In the genomic region with DNA sequence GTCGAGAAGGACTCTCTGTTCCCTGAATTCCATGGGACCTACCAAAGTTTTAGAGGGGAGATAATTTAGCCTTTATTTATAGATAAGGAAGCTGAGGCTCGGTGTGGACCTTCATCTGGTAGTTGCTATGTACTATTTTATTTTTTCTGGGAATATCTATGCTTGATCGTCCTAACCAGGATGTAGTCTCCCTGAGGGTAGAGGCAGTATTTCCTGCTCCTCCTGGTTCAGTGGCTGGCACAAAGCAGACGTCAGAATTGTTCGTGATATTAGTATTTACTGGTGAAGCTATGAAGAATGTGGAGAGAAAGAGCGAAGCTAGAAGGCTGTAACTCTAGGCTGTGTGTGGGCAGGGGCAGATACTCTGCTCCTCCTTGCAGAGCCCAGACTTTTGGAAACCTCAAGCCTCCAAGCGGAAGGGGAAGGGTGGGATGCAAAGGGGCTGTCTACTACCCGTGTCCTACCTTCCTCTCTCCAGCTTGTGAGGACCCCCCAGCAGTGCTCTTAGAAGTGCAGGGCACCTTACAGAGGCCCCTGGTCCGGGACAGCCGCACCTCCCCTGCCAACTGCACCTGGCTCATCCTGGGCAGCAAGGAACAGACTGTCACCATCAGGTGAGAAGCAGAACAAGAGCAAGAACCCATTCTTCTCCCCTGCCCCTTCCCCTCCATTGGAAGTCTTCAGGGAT, we compare ENCODE assay signal across 9 cellular contexts. TPM values are rescaled to one million over a fixed set of nuclear protein-coding genes. Genes with fewer than 3 reads are reported as not detected.
DNase-seq lines count a peak whose midpoint lies in the region; ATAC-seq, FAIRE-seq and TF ChIP-seq lines count a peak whose summit lies in the region.
"Had no signal": no experiment of that assay in that cellular context is flagged by ENCODE, and none has a peak within 500 bp of the region (broad histone marks: within the 10 kb centered on the region; RNA-seq: fewer than 3 reads in every experiment).

No MANE protein-coding gene starts in this region.

- TF ChIP-seq CTCF in HepG2 (CRISPR knock-in tag; IDR thresholded peaks at IDR 0.05) (no peak), testis (IDR thresholded peaks at IDR 0.05) (no peak)

- TF ChIP-seq POLR2A in HepG2 (IDR thresholded peaks at IDR 0.05; ENCODE audit: insufficient read depth in 1 of 2, low read depth in 2 of 2, low read length in 2 of 2), result no peak
- no peak for TF ChIP-seq POLR2A in testis (IDR thresholded peaks at IDR 0.05)

- peak overlapping the region; percentile 66 to 93 (median 82) for H3K4me3 ChIP-seq in HepG2 (replicated peaks in 1 of 3; ENCODE audit: insufficient read depth in 1 of 3, low read depth in 2 of 3, low read length in 3 of 3)
- H3K4me3 ChIP-seq in testis, result peak overlapping the region; percentile 79 to 92

- TSS peak; percentile 50 for BruUV-seq in HepG2 (replicated peaks; lab: Mats Ljungman, UMichigan)

- no peak for ATAC-seq in HepG2

- H3K27me3 Mint-ChIP-seq in activated CD4-positive, alpha-beta T cell treated with anti-CD3 and anti-CD28 coated beads, Interleukin-2, amount 10 ng/mL, durations not matched to agents 7 days and 5 days, result no peaks in the 10 kb centered on the region

- peak overlapping the region; percentile 76 for H3K9ac ChIP-seq in HepG2 (ENCODE audit: insufficient read depth, low read depth, low read length)

- H3K27ac ChIP-seq in adipose tissue (ENCODE audit: low read depth, low read length), result peak overlapping the region; percentile 94
- H3K27ac ChIP-seq in HepG2 (ENCODE audit: extremely low read length, insufficient read depth, low read length), result peak overlapping the region; percentile 85
- H3K27ac ChIP-seq in testis, result peak overlapping the region; percentile 95 to 99

- no peak for DNase-seq in activated CD4-positive, alpha-beta T cell treated with anti-CD3 and anti-CD28 coated beads, Interleukin-2, amount 10 ng/mL, durations not matched to agents 7 days and 5 days
- no peak for DNase-seq in activated CD4-positive, alpha-beta T cell treated with anti-CD3 and anti-CD28 coated beads, Interleukin-2, amount 50 U/mL, for 48 hours
- no peak for DNase-seq in HepG2 (ENCODE audit: low spot score)
- no peak for DNase-seq in testis
- no peak for DNase-seq in CD1c-positive myeloid dendritic cell (ENCODE audit: extremely low spot score)
- no peak for DNase-seq in NK-92 treated with Interleukin-12 subunit alpha and Interleukin-12 subunit beta, amount 100 ng/mL, for 24 hours (lab: John Stamatoyannopoulos, UW)
- DNase-seq in MV-4-11 (lab: John Stamatoyannopoulos, UW), result no peak

- no peaks in the 10 kb centered on the region for H4K20me1 ChIP-seq in HepG2 (ENCODE audit: insufficient read depth, low read length)

- TF ChIP-seq RAD21 in HepG2 (CRISPR knock-in tag; IDR thresholded peaks at IDR 0.05), result no peak

- no peak for FAIRE-seq in HepG2 (lab: Jason Lieb, UNC)

- H3K27me3 ChIP-seq in HepG2 (ENCODE audit: control insufficient read depth in 1 of 2, insufficient read depth in 2 of 2, low read length in 2 of 2), result no peaks in the 10 kb centered on the region; a peak in 1 of 5 replicates
- no peaks in the 10 kb centered on the region for H3K27me3 ChIP-seq in testis

- peak overlapping the region; percentile 95 for H3K4me2 ChIP-seq in HepG2 (ENCODE audit: low read depth, low read length)

- intact Hi-C loops in HepG2 (cut with micrococcal nuclease; ENCODE audit: unreplicated experiment) (loop anchor here (1.0 to 5.0 kb wide), 3 partner anchors 27 to 109 kb away; partner anchors contain the start of genes AJUBA and OXA1L), testis (cut with DNase I; ENCODE audit: low total_unique reads) (no loop called here)

- H3K27ac Mint-ChIP-seq in activated CD4-positive, alpha-beta T cell treated with anti-CD3 and anti-CD28 coated beads, Interleukin-2, amount 10 ng/mL, durations not matched to agents 7 days and 5 days, result peak overlapping the region; percentile 91

- H3K9me3 Mint-ChIP-seq in activated CD4-positive, alpha-beta T cell treated with anti-CD3 and anti-CD28 coated beads, Interleukin-2, amount 10 ng/mL, durations not matched to agents 7 days and 5 days, result no peaks in the 10 kb centered on the region

- peak overlapping the region; percentile 89 for H3K4me3 Mint-ChIP-seq in activated CD4-positive, alpha-beta T cell treated with anti-CD3 and anti-CD28 coated beads, Interleukin-2, amount 10 ng/mL, durations not matched to agents 7 days and 5 days

- H3K36me3 ChIP-seq in HepG2 (replicated peaks in 1 of 2; ENCODE audit: control insufficient read depth in 1 of 2, insufficient read depth in 2 of 2, low read length in 2 of 2) (peaks cover 14% of the 10 kb centered on the region in 2 experiments; a peak in 4 of 5 replicates), testis (ENCODE audit: low read depth, missing control alignments) (no peaks in the 10 kb centered on the region)

- TF ChIP-seq EP300 in HepG2 (IDR thresholded peaks at IDR 0.05; ENCODE audit: low read depth in 2 of 2, low read length in 2 of 2) (no peak), HepG2 (CRISPR knock-in tag; IDR thresholded peaks at IDR 0.05; ENCODE audit: borderline replicate concordance) (no peak; the same call in 1 of the 2 replicates)

- H3K9me3 ChIP-seq in HepG2 (ENCODE audit: low read length), result no peaks in the 10 kb centered on the region
- no peaks in the 10 kb centered on the region for H3K9me3 ChIP-seq in testis

- peaks cover 26% of the 10 kb centered on the region for H3K4me1 Mint-ChIP-seq in activated CD4-positive, alpha-beta T cell treated with anti-CD3 and anti-CD28 coated beads, Interleukin-2, amount 10 ng/mL, durations not matched to agents 7 days and 5 days

- H2AFZ ChIP-seq in HepG2 (ENCODE audit: low read length), result no peak overlapping the region

- H3K79me2 ChIP-seq in HepG2 (ENCODE audit: insufficient read depth, low read length), result no peaks in the 10 kb centered on the region

- H3K4me1 ChIP-seq in HepG2 (ENCODE audit: insufficient read depth, low read length), result peaks cover 35% of the 10 kb centered on the region
- H3K4me1 ChIP-seq in testis, result peaks cover 6% of the 10 kb centered on the region

- peaks cover 33% of the 10 kb centered on the region for H3K36me3 Mint-ChIP-seq in activated CD4-positive, alpha-beta T cell treated with anti-CD3 and anti-CD28 coated beads, Interleukin-2, amount 10 ng/mL, durations not matched to agents 7 days and 5 days (ENCODE audit: low read depth)

- in situ Hi-C loops in HepG2 (cut with HindIII; ENCODE audit: extremely low pct_ligation_motif_present, low pct_unique_long_range_greater_than_20kb), result no loop called here

- POLR2A ChIA-PET in activated CD4-positive, alpha-beta T cell treated with anti-CD3 and anti-CD28 coated beads, Interleukin-2, amount 10 ng/mL, durations not matched to agents 7 days and 5 days (lab: Charles Lee), result no interaction called here
- POLR2A ChIA-PET in HepG2 (lab: Yijun Ruan, JAX), result interaction anchor here (0.6 to 4.4 kb wide), 11 partner anchors 9 to 1242 kb away, joined by 3 to 53 read pairs (median 14); partner anchors contain the start of genes ACIN1, AJUBA, C14orf119 and DCAF11

- CTCF ChIA-PET in activated CD4-positive, alpha-beta T cell treated with anti-CD3 and anti-CD28 coated beads, Interleukin-2, amount 10 ng/mL, durations not matched to agents 7 days and 5 days (lab: Charles Lee), result interaction anchor here (0.6 to 5.2 kb wide), 17 partner anchors 9 to 354 kb away, joined by 3 to 50 read pairs (median 5); partner anchors contain the start of gene REM2
- CTCF ChIA-PET in HepG2 (lab: Yijun Ruan, JAX; ENCODE audit: low intra/inter-chr PET ratio, low total read pairs), result interaction anchor here (1.1 to 3.1 kb wide), 5 partner anchors 20 to 316 kb away, joined by 3 to 46 read pairs (median 11); no protein-coding TSS in a partner anchor

- 43 to 56% (median 53%) methylated on average over 10 of the region's 10 CpGs for WGBS in adipose tissue, 3 donors
- 70% methylated on average over 10 of the region's 10 CpGs for WGBS in HepG2 (ENCODE audit: low lambda C conversion rate)
- 24 to 29% methylated on average over 10 of the region's 10 CpGs for WGBS in testis, 2 donors

RNA-seq across cellular contexts. Expression of gene LRP10, which starts 1.4 kb away (rescaled TPM):
- 10 to 100 TPM; 60.0 to 63.5 TPM for total RNA-seq in activated CD4-positive, alpha-beta T cell treated with anti-CD3 and anti-CD28 coated beads, Interleukin-2, amount 10 ng/mL, durations not matched to agents 7 days and 5 days
- 10 to 100 TPM; 43.8 to 91.5 (median 50.6) TPM for polyA plus RNA-seq in adipose tissue
- 8.6 and 16.9 TPM in 2 replicates for total RNA-seq in HepG2 (2016; rRNA removed; fragmentation: Illumina TruSeq; extraction: Trizol)
- total RNA-seq in HepG2 (2016; cell fraction: cytosol; rRNA removed; fragmentation: Illumina TruSeq; extraction: Trizol; ENCODE audit: low read depth), result 4.6 and 5.4 TPM in 2 replicates
- total RNA-seq in HepG2 (2016; cell fraction: insoluble cytoplasmic fraction; rRNA removed; fragmentation: Illumina TruSeq; extraction: Trizol), result 8.2 and 17.2 TPM in 2 replicates
- total RNA-seq in HepG2 (2016; cell fraction: membrane; rRNA removed; fragmentation: Illumina TruSeq; extraction: Trizol), result 13.8 and 15.6 TPM in 2 replicates
- 15.9 and 21.6 TPM in 2 replicates for total RNA-seq in HepG2 (2016; cell fraction: nucleus; rRNA removed; fragmentation: Illumina TruSeq; extraction: Trizol)
- 45.2 and 80.6 TPM in 2 replicates for polyA plus RNA-seq in HepG2 (2011; rRNA removed)
- 49.4 and 54.8 TPM in 2 replicates for polyA plus RNA-seq in HepG2 (2011; cell fraction: cytosol; rRNA removed)
- 70.7 and 85.9 TPM in 2 replicates for polyA plus RNA-seq in HepG2 (2011; cell fraction: nucleus; rRNA removed)
- 45.8 and 84.6 TPM in 2 replicates for polyA plus RNA-seq in HepG2 (2012)
- 6.5 and 7.4 TPM in 2 replicates for polyA plus RNA-seq in HepG2 (2016; cell fraction: cytosol; fragmentation: Illumina TruSeq; extraction: Trizol; ENCODE audit: low read depth)
- polyA plus RNA-seq in HepG2 (2016; cell fraction: insoluble cytoplasmic fraction; fragmentation: Illumina TruSeq; extraction: Trizol; ENCODE audit: low read depth), result 8.2 and 10.9 TPM in 2 replicates
- 11.6 and 13.0 TPM in 2 replicates for polyA plus RNA-seq in HepG2 (2016; cell fraction: membrane; fragmentation: Illumina TruSeq; extraction: Trizol; ENCODE audit: low read depth)
- 22.9 and 23.5 TPM in 2 replicates for polyA plus RNA-seq in HepG2 (2016; cell fraction: nucleus; fragmentation: Illumina TruSeq; extraction: Trizol; ENCODE audit: insufficient read depth, low read depth)
- 73.0 and 241 TPM in 2 replicates for polyA minus RNA-seq in HepG2 (2011; rRNA and poly(A)+ RNA removed; ENCODE audit: low replicate concordance)
- polyA minus RNA-seq in HepG2 (2011; cell fraction: cytosol; rRNA and poly(A)+ RNA removed), result 55.0 and 77.3 TPM in 2 replicates
- polyA minus RNA-seq in HepG2 (2011; cell fraction: nucleus; rRNA and poly(A)+ RNA removed), result 23.4 and 37.7 TPM in 2 replicates
- total RNA-seq in testis, result 10 to 100 TPM; 41.3 to 67.7 TPM
- 58.2 TPM for polyA plus RNA-seq in testis (ENCODE audit: insufficient read depth, low read depth, low replicate concordance)

RNA-seq across cellular contexts. Expression of gene REM2, which starts 10.0 kb away (rescaled TPM):
- total RNA-seq in activated CD4-positive, alpha-beta T cell treated with anti-CD3 and anti-CD28 coated beads, Interleukin-2, amount 10 ng/mL, durations not matched to agents 7 days and 5 days, result under 1 TPM; 0.52 to 0.69 TPM
- polyA plus RNA-seq in adipose tissue (under 1 TPM in 2 of 3 donors, not detected in 1; 0.22 to 0.51 TPM), HepG2 (2011; rRNA removed) (0.20 and 0.31 TPM in 2 replicates), testis (ENCODE audit: insufficient read depth, low read depth, low replicate concordance) (2.4 TPM)
- total RNA-seq in HepG2 (2016; rRNA removed; fragmentation: Illumina TruSeq; extraction: Trizol) (not detected in 2 replicates), testis (1 to 10 TPM; 2.9 to 4.8 TPM)
- not detected in 2 replicates for total RNA-seq in HepG2 (2016; cell fraction: cytosol; rRNA removed; fragmentation: Illumina TruSeq; extraction: Trizol; ENCODE audit: low read depth)
- not detected in 2 replicates for total RNA-seq in HepG2 (2016; cell fraction: insoluble cytoplasmic fraction; rRNA removed; fragmentation: Illumina TruSeq; extraction: Trizol)
- not detected in 2 replicates for total RNA-seq in HepG2 (2016; cell fraction: membrane; rRNA removed; fragmentation: Illumina TruSeq; extraction: Trizol)
- not detected in 2 replicates for total RNA-seq in HepG2 (2016; cell fraction: nucleus; rRNA removed; fragmentation: Illumina TruSeq; extraction: Trizol)
- polyA plus RNA-seq in HepG2 (2011; cell fraction: cytosol; rRNA removed), result 0.04 and 0.05 TPM in 2 replicates
- 1.1 and 1.9 TPM in 2 replicates for polyA plus RNA-seq in HepG2 (2011; cell fraction: nucleus; rRNA removed)
- 0.21 and 0.67 TPM in 2 replicates for polyA plus RNA-seq in HepG2 (2012)
- not detected in 2 replicates for polyA plus RNA-seq in HepG2 (2016; cell fraction: cytosol; fragmentation: Illumina TruSeq; extraction: Trizol; ENCODE audit: low read depth)
- not detected in 2 replicates for polyA plus RNA-seq in HepG2 (2016; cell fraction: insoluble cytoplasmic fraction; fragmentation: Illumina TruSeq; extraction: Trizol; ENCODE audit: low read depth)
- polyA plus RNA-seq in HepG2 (2016; cell fraction: membrane; fragmentation: Illumina TruSeq; extraction: Trizol; ENCODE audit: low read depth), result not detected in 2 replicates
- not detected in 2 replicates for polyA plus RNA-seq in HepG2 (2016; cell fraction: nucleus; fragmentation: Illumina TruSeq; extraction: Trizol; ENCODE audit: insufficient read depth, low read depth)
- polyA minus RNA-seq in HepG2 (2011; rRNA and poly(A)+ RNA removed; ENCODE audit: low replicate concordance), result 0.26 and 0.30 TPM in 2 replicates
- polyA minus RNA-seq in HepG2 (2011; cell fraction: cytosol; rRNA and poly(A)+ RNA removed), result not detected in 2 replicates
- 0.25 and 0.90 TPM in 2 replicates for polyA minus RNA-seq in HepG2 (2011; cell fraction: nucleus; rRNA and poly(A)+ RNA removed)
- total RNA-seq: HT1080 had no signal

RNA-seq across cellular contexts. Expression of gene MMP14, which starts 36.6 kb away (rescaled TPM):
- total RNA-seq in activated CD4-positive, alpha-beta T cell treated with anti-CD3 and anti-CD28 coated beads, Interleukin-2, amount 10 ng/mL, durations not matched to agents 7 days and 5 days, result 1 to 10 TPM; 1.8 to 2.1 TPM
- polyA plus RNA-seq in adipose tissue, result 100 to 1,000 TPM in 1 of 3 donors, 10 to 100 TPM in 2; 26.1 to 109 (median 86.0) TPM
- total RNA-seq in HepG2 (2016; rRNA removed; fragmentation: Illumina TruSeq; extraction: Trizol), result 1.6 and 5.2 TPM in 2 replicates
- 0.20 and 0.44 TPM in 2 replicates for total RNA-seq in HepG2 (2016; cell fraction: cytosol; rRNA removed; fragmentation: Illumina TruSeq; extraction: Trizol; ENCODE audit: low read depth)
- total RNA-seq in HepG2 (2016; cell fraction: insoluble cytoplasmic fraction; rRNA removed; fragmentation: Illumina TruSeq; extraction: Trizol), result 2.1 and 5.2 TPM in 2 replicates
- total RNA-seq in HepG2 (2016; cell fraction: membrane; rRNA removed; fragmentation: Illumina TruSeq; extraction: Trizol), result 0.71 and 0.79 TPM in 2 replicates
- 4.6 and 5.5 TPM in 2 replicates for total RNA-seq in HepG2 (2016; cell fraction: nucleus; rRNA removed; fragmentation: Illumina TruSeq; extraction: Trizol)
- polyA plus RNA-seq in HepG2 (2011; rRNA removed), result 9.8 and 11.3 TPM in 2 replicates
- 5.8 and 6.5 TPM in 2 replicates for polyA plus RNA-seq in HepG2 (2011; cell fraction: cytosol; rRNA removed)
- 25.6 and 29.7 TPM in 2 replicates for polyA plus RNA-seq in HepG2 (2011; cell fraction: nucleus; rRNA removed)
- 4.8 and 11.1 TPM in 2 replicates for polyA plus RNA-seq in HepG2 (2012)
- polyA plus RNA-seq in HepG2 (2016; cell fraction: cytosol; fragmentation: Illumina TruSeq; extraction: Trizol; ENCODE audit: low read depth), result 0.14 and 0.26 TPM in 2 replicates
- polyA plus RNA-seq in HepG2 (2016; cell fraction: insoluble cytoplasmic fraction; fragmentation: Illumina TruSeq; extraction: Trizol; ENCODE audit: low read depth), result 1.7 and 2.1 TPM in 2 replicates
- polyA plus RNA-seq in HepG2 (2016; cell fraction: membrane; fragmentation: Illumina TruSeq; extraction: Trizol; ENCODE audit: low read depth), result 0.27 and 0.44 TPM in 2 replicates
- polyA plus RNA-seq in HepG2 (2016; cell fraction: nucleus; fragmentation: Illumina TruSeq; extraction: Trizol; ENCODE audit: insufficient read depth, low read depth), result 9.4 and 10.2 TPM in 2 replicates
- 1.4 and 12.3 TPM in 2 replicates for polyA minus RNA-seq in HepG2 (2011; rRNA and poly(A)+ RNA removed; ENCODE audit: low replicate concordance)
- polyA minus RNA-seq in HepG2 (2011; cell fraction: cytosol; rRNA and poly(A)+ RNA removed), result 2.5 and 3.8 TPM in 2 replicates
- 4.5 and 4.8 TPM in 2 replicates for polyA minus RNA-seq in HepG2 (2011; cell fraction: nucleus; rRNA and poly(A)+ RNA removed)
- 10 to 100 TPM; 14.2 to 35.8 TPM for total RNA-seq in testis
- polyA plus RNA-seq in testis (ENCODE audit: insufficient read depth, low read depth, low replicate concordance), result 54.6 TPM

RNA-seq across cellular contexts. Expression of gene MRPL52, which starts 43.3 kb away (rescaled TPM):
- total RNA-seq in activated CD4-positive, alpha-beta T cell treated with anti-CD3 and anti-CD28 coated beads, Interleukin-2, amount 10 ng/mL, durations not matched to agents 7 days and 5 days, result 100 to 1,000 TPM; 101 to 112 TPM
- polyA plus RNA-seq in adipose tissue (10 to 100 TPM; 54.2 to 76.3 (median 65.9) TPM), HepG2 (2011; rRNA removed) (118 and 123 TPM in 2 replicates), testis (ENCODE audit: insufficient read depth, low read depth, low replicate concordance) (77.0 TPM)
- total RNA-seq in HepG2 (2016; rRNA removed; fragmentation: Illumina TruSeq; extraction: Trizol) (329 and 420 TPM in 2 replicates), testis (10 to 100 TPM; 31.1 to 47.0 TPM)
- total RNA-seq in HepG2 (2016; cell fraction: cytosol; rRNA removed; fragmentation: Illumina TruSeq; extraction: Trizol; ENCODE audit: low read depth), result 142 and 155 TPM in 2 replicates
- 341 and 464 TPM in 2 replicates for total RNA-seq in HepG2 (2016; cell fraction: insoluble cytoplasmic fraction; rRNA removed; fragmentation: Illumina TruSeq; extraction: Trizol)
- total RNA-seq in HepG2 (2016; cell fraction: membrane; rRNA removed; fragmentation: Illumina TruSeq; extraction: Trizol), result 156 and 160 TPM in 2 replicates
- 109 and 136 TPM in 2 replicates for total RNA-seq in HepG2 (2016; cell fraction: nucleus; rRNA removed; fragmentation: Illumina TruSeq; extraction: Trizol)
- 96.8 and 121 TPM in 2 replicates for polyA plus RNA-seq in HepG2 (2011; cell fraction: cytosol; rRNA removed)
- 57.8 and 65.3 TPM in 2 replicates for polyA plus RNA-seq in HepG2 (2011; cell fraction: nucleus; rRNA removed)
- 191 and 236 TPM in 2 replicates for polyA plus RNA-seq in HepG2 (2012)
- 177 and 226 TPM in 2 replicates for polyA plus RNA-seq in HepG2 (2016; cell fraction: cytosol; fragmentation: Illumina TruSeq; extraction: Trizol; ENCODE audit: low read depth)
- 443 and 518 TPM in 2 replicates for polyA plus RNA-seq in HepG2 (2016; cell fraction: insoluble cytoplasmic fraction; fragmentation: Illumina TruSeq; extraction: Trizol; ENCODE audit: low read depth)
- 154 and 175 TPM in 2 replicates for polyA plus RNA-seq in HepG2 (2016; cell fraction: membrane; fragmentation: Illumina TruSeq; extraction: Trizol; ENCODE audit: low read depth)
- polyA plus RNA-seq in HepG2 (2016; cell fraction: nucleus; fragmentation: Illumina TruSeq; extraction: Trizol; ENCODE audit: insufficient read depth, low read depth), result 256 and 271 TPM in 2 replicates
- 17.7 and 30.4 TPM in 2 replicates for polyA minus RNA-seq in HepG2 (2011; rRNA and poly(A)+ RNA removed; ENCODE audit: low replicate concordance)
- 72.9 and 76.8 TPM in 2 replicates for polyA minus RNA-seq in HepG2 (2011; cell fraction: cytosol; rRNA and poly(A)+ RNA removed)
- polyA minus RNA-seq in HepG2 (2011; cell fraction: nucleus; rRNA and poly(A)+ RNA removed), result 33.7 and 36.6 TPM in 2 replicates

RNA-seq across cellular contexts. Expression of gene RBM23, which starts 46.0 kb away (rescaled TPM):
- total RNA-seq in activated CD4-positive, alpha-beta T cell treated with anti-CD3 and anti-CD28 coated beads, Interleukin-2, amount 10 ng/mL, durations not matched to agents 7 days and 5 days, result 10 to 100 TPM; 79.0 to 79.6 TPM
- polyA plus RNA-seq in adipose tissue (10 to 100 TPM; 20.1 to 36.9 (median 34.6) TPM), HepG2 (2011; rRNA removed) (2.1 and 2.9 TPM in 2 replicates), testis (ENCODE audit: insufficient read depth, low read depth, low replicate concordance) (73.7 TPM)
- total RNA-seq in HepG2 (2016; rRNA removed; fragmentation: Illumina TruSeq; extraction: Trizol) (0.52 and 1.5 TPM in 2 replicates), testis (100 to 1,000 TPM in 1 of 2 donors, 10 to 100 TPM in 1; 93.3 to 115 TPM)
- 1.3 and 3.6 TPM in 2 replicates for total RNA-seq in HepG2 (2016; cell fraction: cytosol; rRNA removed; fragmentation: Illumina TruSeq; extraction: Trizol; ENCODE audit: low read depth)
- 0.61 and 1.6 TPM in 2 replicates for total RNA-seq in HepG2 (2016; cell fraction: insoluble cytoplasmic fraction; rRNA removed; fragmentation: Illumina TruSeq; extraction: Trizol)
- 0.71 and 0.76 TPM in 2 replicates for total RNA-seq in HepG2 (2016; cell fraction: membrane; rRNA removed; fragmentation: Illumina TruSeq; extraction: Trizol)
- 1.2 and 2.0 TPM in 2 replicates for total RNA-seq in HepG2 (2016; cell fraction: nucleus; rRNA removed; fragmentation: Illumina TruSeq; extraction: Trizol)
- 0.87 and 0.90 TPM in 2 replicates for polyA plus RNA-seq in HepG2 (2011; cell fraction: cytosol; rRNA removed)
- 7.7 and 10.1 TPM in 2 replicates for polyA plus RNA-seq in HepG2 (2011; cell fraction: nucleus; rRNA removed)
- 2.0 and 2.8 TPM in 2 replicates for polyA plus RNA-seq in HepG2 (2012)
- 0.17 and 0.28 TPM in 2 replicates for polyA plus RNA-seq in HepG2 (2016; cell fraction: cytosol; fragmentation: Illumina TruSeq; extraction: Trizol; ENCODE audit: low read depth)
- polyA plus RNA-seq in HepG2 (2016; cell fraction: insoluble cytoplasmic fraction; fragmentation: Illumina TruSeq; extraction: Trizol; ENCODE audit: low read depth), result 0.76 and 1.0 TPM in 2 replicates
- 0.27 and 0.43 TPM in 2 replicates for polyA plus RNA-seq in HepG2 (2016; cell fraction: membrane; fragmentation: Illumina TruSeq; extraction: Trizol; ENCODE audit: low read depth)
- 3.6 and 4.3 TPM in 2 replicates for polyA plus RNA-seq in HepG2 (2016; cell fraction: nucleus; fragmentation: Illumina TruSeq; extraction: Trizol; ENCODE audit: insufficient read depth, low read depth)
- polyA minus RNA-seq in HepG2 (2011; rRNA and poly(A)+ RNA removed; ENCODE audit: low replicate concordance), result 5.4 and 70.7 TPM in 2 replicates
- 0.97 and 1.6 TPM in 2 replicates for polyA minus RNA-seq in HepG2 (2011; cell fraction: cytosol; rRNA and poly(A)+ RNA removed)
- polyA minus RNA-seq in HepG2 (2011; cell fraction: nucleus; rRNA and poly(A)+ RNA removed), result 14.7 and 14.8 TPM in 2 replicates
